Comparison of ENCODE assay signal across 25 cellular contexts in the genomic region with DNA sequence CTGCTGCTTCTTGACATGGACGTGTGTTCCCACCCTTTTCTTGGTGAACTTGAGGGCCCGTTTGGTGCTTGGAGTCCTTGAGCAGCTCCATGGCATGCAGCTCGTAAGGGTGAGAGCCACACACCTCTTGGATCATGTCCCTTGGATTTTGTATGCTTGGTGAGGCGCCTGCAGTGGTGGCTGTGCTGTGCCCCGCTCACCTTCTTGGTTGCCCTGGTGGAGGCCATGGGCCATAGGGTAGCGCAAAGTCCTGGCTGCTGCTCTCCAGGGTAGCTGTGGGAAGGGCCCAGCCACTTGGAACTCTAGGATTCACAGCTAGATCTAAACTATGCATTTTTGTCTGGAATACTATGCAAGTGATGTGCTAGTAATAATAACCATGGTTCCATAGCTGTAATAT. TPM values are rescaled to one million over a fixed set of nuclear protein-coding genes. Genes with fewer than 3 reads are reported as not detected.
DNase-seq lines count a peak whose midpoint lies in the region; ATAC-seq, FAIRE-seq and TF ChIP-seq lines count a peak whose summit lies in the region.
"Had no signal": no experiment of that assay in that cellular context is flagged by ENCODE, and none has a peak within 500 bp of the region (broad histone marks: within the 10 kb centered on the region; RNA-seq: fewer than 3 reads in every experiment).

No MANE protein-coding gene starts in this region.

- peak overlapping the region; percentile 87 to 90 for H3K27ac ChIP-seq in liver (ENCODE audit: low read depth in 1 of 2, low read length in 2 of 2)
- H3K27ac ChIP-seq in HepG2 (ENCODE audit: extremely low read length, insufficient read depth, low read length): no peak overlapping the region
- H3K27ac ChIP-seq in H1 (ENCODE audit: low read depth, low read length): no peak overlapping the region
- H3K27ac ChIP-seq: 22Rv1; BLaER1 treated with 17β-estradiol and CSF1 and Interleukin-3, amounts not matched to agents 10 nM and 100 nM had no signal

- H3K27me3 Mint-ChIP-seq in Caco-2 (ENCODE audit: insufficient read depth, unreplicated experiment): no peaks in the 10 kb centered on the region
- H3K27me3 Mint-ChIP-seq: CD4-positive, alpha-beta T cell; CD8-positive, alpha-beta memory T cell had no signal

- no peak for TF ChIP-seq RAD21 in liver (IDR thresholded peaks at IDR 0.05)
- TF ChIP-seq RAD21 in HepG2 (CRISPR knock-in tag; IDR thresholded peaks at IDR 0.05): no peak
- no peak for TF ChIP-seq RAD21 in H1 (IDR thresholded peaks at IDR 0.05 in 1 of 2, conservative IDR thresholded peaks at IDR 0.05 in 1 of 2; ENCODE audit: low read depth in 2 of 2, low read length in 2 of 2)

- no peak for TF ChIP-seq CTCF in liver (IDR thresholded peaks at IDR 0.05; ENCODE audit: low read depth, low read length, missing input control)
- no peak for TF ChIP-seq CTCF in HepG2 (CRISPR knock-in tag; IDR thresholded peaks at IDR 0.05)
- no peak for TF ChIP-seq CTCF in H1 (IDR thresholded peaks at IDR 0.05; ENCODE audit: control extremely low read depth in 1 of 3, insufficient read depth in 1 of 3, low read depth in 1 of 3, low read length in 3 of 3)
- no peak for TF ChIP-seq CTCF in Caco-2 (IDR thresholded peaks at IDR 0.05; ENCODE audit: insufficient read depth in 1 of 2, low read depth in 1 of 2, low read length in 1 of 2, severe bottlenecking in 1 of 2, unreplicated experiment in 1 of 2)

- 71% methylated on average over 6 of the region's 6 CpGs for WGBS in liver
- 40% methylated on average over 1 of the region's 6 CpGs for WGBS in HepG2 (ENCODE audit: low lambda C conversion rate)
- 86% methylated on average over 6 of the region's 6 CpGs; no CpG with 5 or more reads in 1 of the 2 experiments for WGBS in H1 (ENCODE audit: extremely low coverage in 1 of 2, insufficient coverage in 1 of 2, insufficient read length in 1 of 2, insufficient replicate concordance in 2 of 2, low coverage in 1 of 2, low lambda C conversion rate in 2 of 2, missing lambda C conversion rate in 1 of 2), 2 experiments

- no peak for TF ChIP-seq EP300 in HepG2 (IDR thresholded peaks at IDR 0.05; ENCODE audit: low read depth in 2 of 2, low read length in 2 of 2)
- TF ChIP-seq EP300 in HepG2 (CRISPR knock-in tag; IDR thresholded peaks at IDR 0.05; ENCODE audit: borderline replicate concordance): no peak
- TF ChIP-seq EP300 in H1 (IDR thresholded peaks at IDR 0.05; ENCODE audit: borderline replicate concordance in 1 of 2, low read depth in 2 of 2, low read length in 2 of 2): no peak

- BruUV-seq in HepG2 (replicated peaks; lab: Mats Ljungman, UMichigan): no TSS peak
- no TSS peak for BruUV-seq in Caco-2 (replicated peaks; lab: Mats Ljungman, UMichigan)

- ATAC-seq in HepG2 (no peak), left lobe of liver (peak; percentile 17), GM18858 (IDR thresholded peaks at IDR 0.05; ENCODE audit: unreplicated experiment) (no peak)
- ATAC-seq: HCT116 had no signal

- H3K79me1 ChIP-seq in H1 (ENCODE audit: low read depth, low read length): 0 out of 2 replicates have a peak, but pooled peaks cover under 1% of the 10 kb centered on the region

- H3K23me2 ChIP-seq in H1 (ENCODE audit: low read depth, low read length): no peaks in the 10 kb centered on the region

- no peaks in the 10 kb centered on the region for H3K27me3 ChIP-seq in liver (ENCODE audit: control insufficient read depth in 4 of 4, insufficient read depth in 4 of 4, low read length in 3 of 4)
- no peaks in the 10 kb centered on the region for H3K27me3 ChIP-seq in HepG2 (ENCODE audit: control insufficient read depth in 1 of 2, insufficient read depth in 2 of 2, low read length in 2 of 2)
- no peaks in the 10 kb centered on the region for H3K27me3 ChIP-seq in H1 (replicated peaks in 1 of 4; ENCODE audit: control insufficient read depth in 3 of 4, extremely low read depth in 1 of 4, insufficient read depth in 3 of 4, low read length in 3 of 4)
- H3K27me3 ChIP-seq in Caco-2 (replicated peaks; ENCODE audit: control insufficient read depth, insufficient read depth, low read length): no peaks in the 10 kb centered on the region
- H3K27me3 ChIP-seq: BE2C; BLaER1 treated with 17β-estradiol and CSF1 and Interleukin-3, amounts not matched to agents 10 nM and 100 nM had no signal

- no peak overlapping the region for H3K23ac ChIP-seq in H1 (ENCODE audit: insufficient read length)

- H3K4me1 Mint-ChIP-seq in Caco-2 (ENCODE audit: low read depth, unreplicated experiment): no peaks in the 10 kb centered on the region
- H3K4me1 Mint-ChIP-seq: CD14-positive monocyte; CD8-positive, alpha-beta memory T cell had no signal

- no peak overlapping the region for H2BK5ac ChIP-seq in H1 (ENCODE audit: low read depth, low read length)

- H3K9me3 Mint-ChIP-seq in Caco-2 (ENCODE audit: unreplicated experiment): no peaks in the 10 kb centered on the region
- H3K9me3 Mint-ChIP-seq: CD4-positive, alpha-beta T cell; CD8-positive, alpha-beta memory T cell had no signal

- no peak overlapping the region for H2BK120ac ChIP-seq in H1 (replicated peaks; ENCODE audit: low read depth, low read length)

- no peaks in the 10 kb centered on the region for H4K20me1 ChIP-seq in HepG2 (ENCODE audit: insufficient read depth, low read length)
- H4K20me1 ChIP-seq in H1 (replicated peaks in 1 of 2; ENCODE audit: control insufficient read depth in 1 of 2, insufficient read depth in 2 of 2, low read length in 2 of 2): no peaks in the 10 kb centered on the region
- H4K20me1 ChIP-seq: BLaER1 treated with 17β-estradiol and CSF1 and Interleukin-3, amounts not matched to agents 10 nM and 100 nM had no signal

- no peak overlapping the region for H4K8ac ChIP-seq in H1 (ENCODE audit: extremely low read depth, insufficient read depth, low read length)

- H3K9me3 ChIP-seq in liver (ENCODE audit: control insufficient read depth in 4 of 4, low read length in 3 of 4) (no peaks in the 10 kb centered on the region), HepG2 (ENCODE audit: low read length) (no peaks in the 10 kb centered on the region), H1 (ENCODE audit: insufficient read depth in 2 of 2, low read depth in 1 of 2, low read length in 1 of 2) (no peaks in the 10 kb centered on the region), Caco-2 (no peaks in the 10 kb centered on the region)
- H3K9me3 ChIP-seq: BE2C; BLaER1 treated with 17β-estradiol and CSF1 and Interleukin-3, amounts not matched to agents 10 nM and 100 nM had no signal

- H4K91ac ChIP-seq in H1 (replicated peaks; ENCODE audit: insufficient read length, low read length): no peak overlapping the region

- peaks cover 2 to 36% (median 23%) of the 10 kb centered on the region in 4 donors for H3K4me1 ChIP-seq in liver (ENCODE audit: control insufficient read depth in 4 of 4, insufficient read depth in 4 of 4, low read length in 3 of 4)
- H3K4me1 ChIP-seq in HepG2 (ENCODE audit: insufficient read depth, low read length): 0 out of 2 replicates have a peak, but pooled peaks cover 7% of the 10 kb centered on the region
- no peaks in the 10 kb centered on the region; a peak in 1 of 7 replicates for H3K4me1 ChIP-seq in H1 (replicated peaks in 1 of 4; ENCODE audit: control insufficient read depth in 3 of 4, insufficient read depth in 4 of 4, low read length in 3 of 4)
- no peaks in the 10 kb centered on the region for H3K4me1 ChIP-seq in Caco-2
- H3K4me1 ChIP-seq: BE2C; BLaER1 treated with 17β-estradiol and CSF1 and Interleukin-3, amounts not matched to agents 10 nM and 100 nM had no signal

- no peaks in the 10 kb centered on the region for H3K36me3 ChIP-seq in liver (ENCODE audit: control insufficient read depth in 4 of 4, insufficient read depth in 3 of 4, low read depth in 1 of 4, low read length in 3 of 4)
- no peaks in the 10 kb centered on the region for H3K36me3 ChIP-seq in HepG2 (replicated peaks in 1 of 2; ENCODE audit: control insufficient read depth in 1 of 2, insufficient read depth in 2 of 2, low read length in 2 of 2)
- peaks cover 0 to 17% (median 0%) of the 10 kb centered on the region in 4 experiments; a peak in 1 of 8 replicates for H3K36me3 ChIP-seq in H1 (ENCODE audit: control insufficient read depth in 2 of 4, insufficient read depth in 4 of 4, low read length in 3 of 4)
- H3K36me3 ChIP-seq in Caco-2 (ENCODE audit: control insufficient read depth, insufficient read depth, low read length): no peaks in the 10 kb centered on the region
- H3K36me3 ChIP-seq: BE2C; BLaER1 treated with 17β-estradiol and CSF1 and Interleukin-3, amounts not matched to agents 10 nM and 100 nM had no signal

- CTCF ChIA-PET in HepG2 (lab: Yijun Ruan, JAX; ENCODE audit: low intra/inter-chr PET ratio, low total read pairs): no interaction called here
- CTCF ChIA-PET in H1 (lab: Charles Lee; ENCODE audit: partially characterized antibody): interaction anchor here (0.8 to 1.4 kb wide), 7 partner anchors 12 to 51 kb away, joined by 3 to 5 read pairs (median 3); no protein-coding TSS in a partner anchor
- CTCF ChIA-PET in Caco-2 (lab: Charles Lee): no interaction called here

- in situ Hi-C loops in HepG2 (cut with HindIII; ENCODE audit: extremely low pct_ligation_motif_present, low pct_unique_long_range_greater_than_20kb): no loop called here

- H3K36me3 Mint-ChIP-seq in Caco-2 (ENCODE audit: insufficient read depth, unreplicated experiment): no peaks in the 10 kb centered on the region
- H3K36me3 Mint-ChIP-seq: CD14-positive monocyte; CD8-positive, alpha-beta memory T cell had no signal

- no peak overlapping the region for H2BK15ac ChIP-seq in H1 (ENCODE audit: low read length)

- H2AFZ ChIP-seq in HepG2 (ENCODE audit: low read length): no peak overlapping the region
- H2AFZ ChIP-seq in H1 (ENCODE audit: low read length): no peak overlapping the region

- no peak overlapping the region for H3K27ac Mint-ChIP-seq in Caco-2 (ENCODE audit: unreplicated experiment)
- H3K27ac Mint-ChIP-seq: CD14-positive monocyte; CD4-positive, alpha-beta T cell; CD8-positive, alpha-beta memory T cell had no signal

- H3K4me3 ChIP-seq in liver (ENCODE audit: low read depth in 1 of 3, low read length in 3 of 3) (no peak overlapping the region), HepG2 (replicated peaks in 1 of 3; ENCODE audit: insufficient read depth in 1 of 3, low read depth in 2 of 3, low read length in 3 of 3) (no peak overlapping the region), H1 (ENCODE audit: extremely low read depth in 1 of 4, insufficient read depth in 2 of 4, low read depth in 3 of 4, low read length in 4 of 4) (no peak overlapping the region), Caco-2 (ENCODE audit: low read depth, low read length) (no peak overlapping the region)
- H3K4me3 ChIP-seq: BLaER1 treated with 17β-estradiol and CSF1 and Interleukin-3, amounts not matched to agents 10 nM and 100 nM had no signal

- no peak overlapping the region for H2AK5ac ChIP-seq in H1 (ENCODE audit: low read depth, low read length)

- DNase-seq in HepG2 (ENCODE audit: low spot score) (no peak), H1 (ENCODE audit: low read depth in 1 of 2, low spot score in 2 of 2) (no peak), left lobe of liver (ENCODE audit: low spot score) (no peak), posterior vena cava (ENCODE audit: low spot score) (peak; percentile 47), Caco-2 (no peak)
- no peak for DNase-seq in stimulated activated naive CD4-positive, alpha-beta T cell treated with Interleukin-2 at 50 U/mL for 16 hours (lab: John Stamatoyannopoulos, UW)
- DNase-seq: ACHN; AML-193; BE2C; CD4-positive, alpha-beta T cell; CD8-positive, alpha-beta memory T cell; DMS53; DMS79 treated with DMSO at 0.1 percent for 48 hours; GOT3; H7 had no signal

- POLR2A ChIA-PET in HepG2 (lab: Yijun Ruan, JAX) (no interaction called here), H1 (lab: Charles Lee; ENCODE audit: partially characterized antibody) (interaction anchor here (0.9 to 16.7 kb wide), 6 partner anchors 9 to 34 kb away, joined by 4 to 402 read pairs (median 8); partner anchors contain the start of gene DPPA4), Caco-2 (lab: Charles Lee) (no interaction called here)

- no peak for FAIRE-seq in HepG2 (lab: Jason Lieb, UNC)
- no peak for FAIRE-seq in H1 (lab: Jason Lieb, UNC)
- FAIRE-seq: A204.1, G401.6, GM12892 had no signal

- intact Hi-C loops in HepG2 (cut with micrococcal nuclease; ENCODE audit: unreplicated experiment): no loop called here
- intact Hi-C loops in posterior vena cava (cut with DNase I): no loop called here
- intact Hi-C loops in Caco-2 (cut with micrococcal nuclease; ENCODE audit: unreplicated experiment): no loop called here

- no peak overlapping the region for H3K4ac ChIP-seq in H1 (replicated peaks; ENCODE audit: insufficient read length, low read depth, low read length)

- no peak overlapping the region for H3K4me3 Mint-ChIP-seq in Caco-2 (ENCODE audit: unreplicated experiment)
- H3K4me3 Mint-ChIP-seq: CD14-positive monocyte; CD4-positive, alpha-beta T cell; CD8-positive, alpha-beta memory T cell had no signal

- H3K14ac ChIP-seq in H1 (ENCODE audit: insufficient read length): no peak overlapping the region

- H3K4me2 ChIP-seq in HepG2 (ENCODE audit: low read depth, low read length) (no peak overlapping the region), H1 (ENCODE audit: insufficient read depth in 1 of 2, low read depth in 2 of 2, low read length in 2 of 2) (no peak overlapping the region)
- H3K4me2 ChIP-seq: BLaER1 treated with 17β-estradiol and CSF1 and Interleukin-3, amounts not matched to agents 10 nM and 100 nM had no signal

- no peak overlapping the region for H2BK20ac ChIP-seq in H1 (ENCODE audit: low read length)

- no peak overlapping the region for H3K9ac ChIP-seq in liver (ENCODE audit: low read depth in 1 of 2, low read length in 2 of 2)
- no peak overlapping the region for H3K9ac ChIP-seq in HepG2 (ENCODE audit: insufficient read depth, low read depth, low read length)
- no peak overlapping the region for H3K9ac ChIP-seq in H1 (replicated peaks in 1 of 4; ENCODE audit: extremely low read depth in 1 of 4, low read depth in 3 of 4, low read length in 3 of 4)
- H3K9ac ChIP-seq: BLaER1 treated with 17β-estradiol and CSF1 and Interleukin-3, amounts not matched to agents 10 nM and 100 nM had no signal

- TF ChIP-seq POLR2A in HepG2 (IDR thresholded peaks at IDR 0.05; ENCODE audit: insufficient read depth in 1 of 2, low read depth in 2 of 2, low read length in 2 of 2): no peak
- no peak for TF ChIP-seq POLR2A in H1 (IDR thresholded peaks at IDR 0.05; ENCODE audit: control extremely low read depth in 1 of 2, low read depth in 2 of 2, low read length in 2 of 2)

- H4K5ac ChIP-seq in H1 (ENCODE audit: insufficient read length, low read depth, low read length): no peak overlapping the region

- H3K79me2 ChIP-seq in HepG2 (ENCODE audit: insufficient read depth, low read length) (no peaks in the 10 kb centered on the region), H1 (ENCODE audit: control insufficient read depth in 1 of 2, insufficient read depth in 2 of 2, low read length in 2 of 2) (peaks cover 0 to 3% of the 10 kb centered on the region in 2 experiments; a peak in 1 of 4 replicates)

- H3K18ac ChIP-seq in H1 (ENCODE audit: extremely low read depth, low read length): no peak overlapping the region

- peak overlapping the region; percentile 22; the same call in 1 of the 2 replicates for H2BK12ac ChIP-seq in H1 (ENCODE audit: low read depth, low read length)

- no peak overlapping the region for H3K56ac ChIP-seq in H1 (replicated peaks; ENCODE audit: insufficient read length, low read depth, low read length)

RNA-seq across cellular contexts. Expression of gene DPPA4, which starts 26.7 kb away (rescaled TPM):
- 1 to 10 TPM in 1 of 2 donors, under 1 TPM in 1; 0.25 to 3.1 TPM for total RNA-seq in liver
- polyA plus RNA-seq in liver: under 1 TPM; 0.12 to 0.31 TPM
- total RNA-seq in HepG2 (2016; rRNA removed; fragmentation: Illumina TruSeq; extraction: Trizol): not detected in 2 replicates
- total RNA-seq in HepG2 (2016; cell fraction: cytosol; rRNA removed; fragmentation: Illumina TruSeq; extraction: Trizol; ENCODE audit: low read depth): not detected in 2 replicates
- not detected in 2 replicates for total RNA-seq in HepG2 (2016; cell fraction: insoluble cytoplasmic fraction; rRNA removed; fragmentation: Illumina TruSeq; extraction: Trizol)
- not detected in 2 replicates for total RNA-seq in HepG2 (2016; cell fraction: membrane; rRNA removed; fragmentation: Illumina TruSeq; extraction: Trizol)
- not detected in 2 replicates for total RNA-seq in HepG2 (2016; cell fraction: nucleus; rRNA removed; fragmentation: Illumina TruSeq; extraction: Trizol)
- polyA plus RNA-seq in HepG2 (2011; rRNA removed): not detected in 2 replicates
- not detected in 2 replicates for polyA plus RNA-seq in HepG2 (2011; cell fraction: cytosol; rRNA removed)
- 0.07 TPM in 1 of 2 replicates, not detected in the other for polyA plus RNA-seq in HepG2 (2011; cell fraction: nucleus; rRNA removed)
- not detected in 2 replicates for polyA plus RNA-seq in HepG2 (2012)
- not detected in 2 replicates for polyA plus RNA-seq in HepG2 (2016; cell fraction: cytosol; fragmentation: Illumina TruSeq; extraction: Trizol; ENCODE audit: low read depth)
- polyA plus RNA-seq in HepG2 (2016; cell fraction: insoluble cytoplasmic fraction; fragmentation: Illumina TruSeq; extraction: Trizol; ENCODE audit: low read depth): not detected in 2 replicates
- polyA plus RNA-seq in HepG2 (2016; cell fraction: membrane; fragmentation: Illumina TruSeq; extraction: Trizol; ENCODE audit: low read depth): not detected in 2 replicates
- not detected in 2 replicates for polyA plus RNA-seq in HepG2 (2016; cell fraction: nucleus; fragmentation: Illumina TruSeq; extraction: Trizol; ENCODE audit: insufficient read depth, low read depth)
- polyA minus RNA-seq in HepG2 (2011; rRNA and poly(A)+ RNA removed; ENCODE audit: low replicate concordance): not detected in 2 replicates
- not detected in 2 replicates for polyA minus RNA-seq in HepG2 (2011; cell fraction: cytosol; rRNA and poly(A)+ RNA removed)
- not detected in 2 replicates for polyA minus RNA-seq in HepG2 (2011; cell fraction: nucleus; rRNA and poly(A)+ RNA removed)
- 734 and 772 TPM in 2 replicates for total RNA-seq in H1 (2021; fragmentation: NEBNext Ultra II Directional; extraction: Animal tissue kit (Norgen Biotek cat#: 25700))
- 395 and 424 TPM in 2 replicates for polyA plus RNA-seq in H1 (2011; rRNA removed)
- 570 TPM for polyA plus RNA-seq in H1 (2011; cell fraction: cytosol; rRNA removed)
- 417 TPM for polyA plus RNA-seq in H1 (2011; cell fraction: nucleus; rRNA removed)
- polyA plus RNA-seq in H1 (2012, experiment 1 of 2): 440 to 532 TPM (median 500 TPM) in 4 replicates
- polyA plus RNA-seq in H1 (2012, experiment 2 of 2): 198 TPM
- polyA plus RNA-seq in H1 (2013, experiment 1 of 2): 670 TPM
- polyA plus RNA-seq in H1 (2013, experiment 2 of 2): 615 TPM
- 312 and 343 TPM in 2 replicates for polyA minus RNA-seq in H1 (2011; rRNA and poly(A)+ RNA removed)
- 341 TPM for polyA minus RNA-seq in H1 (2011; cell fraction: cytosol; rRNA and poly(A)+ RNA removed)
- polyA minus RNA-seq in H1 (2011; cell fraction: nucleus; rRNA and poly(A)+ RNA removed): 317 TPM
- 1.8 TPM for total RNA-seq in left lobe of liver
- not detected for total RNA-seq in posterior vena cava
- total RNA-seq in Caco-2 (2022): not detected in 2 replicates
- total RNA-seq: Calu3 had no signal
- polyA plus RNA-seq: CD14-positive monocyte; CD8-positive, alpha-beta memory T cell had no signal

RNA-seq across cellular contexts. Expression of gene DPPA2, which starts 47.8 kb away (rescaled TPM):
- total RNA-seq in liver: not detected
- polyA plus RNA-seq in liver: not detected
- not detected in 2 replicates for total RNA-seq in HepG2 (2016; rRNA removed; fragmentation: Illumina TruSeq; extraction: Trizol)
- not detected in 2 replicates for total RNA-seq in HepG2 (2016; cell fraction: cytosol; rRNA removed; fragmentation: Illumina TruSeq; extraction: Trizol; ENCODE audit: low read depth)
- total RNA-seq in HepG2 (2016; cell fraction: insoluble cytoplasmic fraction; rRNA removed; fragmentation: Illumina TruSeq; extraction: Trizol): not detected in 2 replicates
- not detected in 2 replicates for total RNA-seq in HepG2 (2016; cell fraction: membrane; rRNA removed; fragmentation: Illumina TruSeq; extraction: Trizol)
- not detected in 2 replicates for total RNA-seq in HepG2 (2016; cell fraction: nucleus; rRNA removed; fragmentation: Illumina TruSeq; extraction: Trizol)
- not detected in 2 replicates for polyA plus RNA-seq in HepG2 (2011; rRNA removed)
- not detected in 2 replicates for polyA plus RNA-seq in HepG2 (2011; cell fraction: cytosol; rRNA removed)
- not detected in 2 replicates for polyA plus RNA-seq in HepG2 (2011; cell fraction: nucleus; rRNA removed)
- polyA plus RNA-seq in HepG2 (2012): not detected in 2 replicates
- polyA plus RNA-seq in HepG2 (2016; cell fraction: cytosol; fragmentation: Illumina TruSeq; extraction: Trizol; ENCODE audit: low read depth): not detected in 2 replicates
- polyA plus RNA-seq in HepG2 (2016; cell fraction: insoluble cytoplasmic fraction; fragmentation: Illumina TruSeq; extraction: Trizol; ENCODE audit: low read depth): not detected in 2 replicates
- not detected in 2 replicates for polyA plus RNA-seq in HepG2 (2016; cell fraction: membrane; fragmentation: Illumina TruSeq; extraction: Trizol; ENCODE audit: low read depth)
- not detected in 2 replicates for polyA plus RNA-seq in HepG2 (2016; cell fraction: nucleus; fragmentation: Illumina TruSeq; extraction: Trizol; ENCODE audit: insufficient read depth, low read depth)
- polyA minus RNA-seq in HepG2 (2011; rRNA and poly(A)+ RNA removed; ENCODE audit: low replicate concordance): 0.23 TPM in 1 of 2 replicates, not detected in the other
- not detected in 2 replicates for polyA minus RNA-seq in HepG2 (2011; cell fraction: cytosol; rRNA and poly(A)+ RNA removed)
- not detected in 2 replicates for polyA minus RNA-seq in HepG2 (2011; cell fraction: nucleus; rRNA and poly(A)+ RNA removed)
- 11.2 and 12.6 TPM in 2 replicates for total RNA-seq in H1 (2021; fragmentation: NEBNext Ultra II Directional; extraction: Animal tissue kit (Norgen Biotek cat#: 25700))
- polyA plus RNA-seq in H1 (2011; rRNA removed): 6.6 and 7.8 TPM in 2 replicates
- 11.5 TPM for polyA plus RNA-seq in H1 (2011; cell fraction: cytosol; rRNA removed)
- polyA plus RNA-seq in H1 (2011; cell fraction: nucleus; rRNA removed): 2.8 TPM
- 6.0 to 9.7 TPM (median 7.2 TPM) in 4 replicates for polyA plus RNA-seq in H1 (2012, experiment 1 of 2)
- polyA plus RNA-seq in H1 (2012, experiment 2 of 2): 0.62 TPM
- polyA plus RNA-seq in H1 (2013, experiment 1 of 2): 13.3 TPM
- 13.8 TPM for polyA plus RNA-seq in H1 (2013, experiment 2 of 2)
- 6.5 and 6.7 TPM in 2 replicates for polyA minus RNA-seq in H1 (2011; rRNA and poly(A)+ RNA removed)
- 3.3 TPM for polyA minus RNA-seq in H1 (2011; cell fraction: cytosol; rRNA and poly(A)+ RNA removed)
- 2.9 TPM for polyA minus RNA-seq in H1 (2011; cell fraction: nucleus; rRNA and poly(A)+ RNA removed)
- total RNA-seq in left lobe of liver: not detected
- total RNA-seq in posterior vena cava: not detected
- not detected in 2 replicates for total RNA-seq in Caco-2 (2022)
- total RNA-seq: Calu3; CD4-positive, alpha-beta T cell; CD8-positive, alpha-beta memory T cell had no signal
- polyA plus RNA-seq: CD14-positive monocyte; CD8-positive, alpha-beta memory T cell had no signal

Comparison
In these comparisons a context has a peak if more than half of its experiments do, and no peak if none do; other contexts are left out.
1. H3K27ac ChIP-seq: peak in liver (2 of 2); none in HepG2 (single experiment) and H1 (single experiment).
2. RNA of gene DPPA4, which starts 26.7 kb away (total RNA-seq): 734 to 772 TPM in H1; 0.25 to 3.1 TPM in liver, 1.8 TPM in left lobe of liver (single experiment), not detected in posterior vena cava, not detected in HepG2 and not detected in Caco-2; every median in the first group is over 100 times any median in the second.
3. RNA of gene DPPA2, which starts 47.8 kb away (total RNA-seq): 11.2 to 12.6 TPM in H1; not detected in liver, not detected in HepG2, not detected in left lobe of liver (single experiment), not detected in posterior vena cava and not detected in Caco-2; every median in the first group is over 10 times any median in the second.